In the genomic region with DNA sequence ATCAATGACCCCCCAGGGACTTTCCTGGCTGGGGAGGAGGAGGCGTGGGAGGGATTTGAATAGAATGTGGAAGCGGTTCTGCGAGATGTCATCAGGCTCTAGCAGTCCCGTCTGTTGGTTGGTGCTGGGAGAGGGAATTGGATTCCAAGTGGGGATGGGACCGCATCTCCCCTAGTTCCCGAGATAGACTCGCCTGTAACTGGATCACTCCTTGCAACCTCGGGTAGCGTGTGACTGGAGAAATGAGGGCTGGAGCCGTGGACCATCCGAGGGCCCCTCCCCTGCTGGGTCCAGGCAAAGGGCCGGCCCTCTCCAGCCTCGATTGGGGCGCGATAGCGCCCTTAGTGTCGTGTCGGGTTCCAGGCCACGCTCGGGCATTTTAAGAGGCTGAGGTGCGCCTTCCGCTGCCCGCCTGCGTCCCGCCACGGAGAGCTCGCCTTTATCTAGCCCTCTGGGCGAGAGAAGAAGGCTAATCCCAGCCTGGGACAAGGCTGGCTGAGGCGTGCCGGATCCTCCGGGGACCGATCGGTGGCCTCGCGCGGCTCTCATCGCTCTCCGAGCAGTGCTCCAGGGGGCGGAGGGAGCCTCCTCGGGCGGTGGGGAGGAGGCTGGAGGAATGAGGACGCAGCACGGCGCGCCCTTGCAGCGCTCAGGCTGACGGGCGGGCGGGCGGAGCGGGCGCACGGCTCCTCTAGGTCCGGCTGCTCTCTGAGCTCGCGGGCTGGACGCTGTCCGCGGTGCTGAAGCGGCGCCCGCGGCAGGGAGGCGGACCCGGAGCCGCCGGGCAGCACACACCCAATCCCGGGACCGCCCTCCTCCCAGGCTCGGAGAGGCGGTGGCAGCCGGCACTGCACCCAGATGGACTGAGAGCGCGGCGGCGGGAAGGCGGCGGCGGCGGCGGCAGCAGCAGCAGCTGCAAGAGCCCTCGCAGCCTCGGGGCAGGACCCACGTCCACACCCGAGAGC, we compare ENCODE assay signal across 8 cellular contexts.
DNase-seq lines count a peak whose midpoint lies in the region; ATAC-seq and TF ChIP-seq lines count a peak whose summit lies in the region.

No MANE protein-coding gene starts in this region.

- 0 to 1% methylated on average over 15 to 78 of the region's 85 CpGs for WGBS in testis, 2 donors

- H3K9me3 Mint-ChIP-seq in activated naive CD8-positive, alpha-beta T cell treated with anti-CD3 and anti-CD28 coated beads for 36 hours: no peaks in the 10 kb centered on the region

- peak overlapping the region; percentile 12 to 34 for H3K4me3 ChIP-seq in testis

- TF ChIP-seq POLR2A in testis (IDR thresholded peaks at IDR 0.05): no peak

- ATAC-seq in SK-N-SH treated with all-trans-retinoic acid at 6 μM for 48 hours (peak; percentile 99), HG02623 (IDR thresholded peaks at IDR 0.05; ENCODE audit: unreplicated experiment) (no peak)

- H3K36me3 ChIP-seq in testis (ENCODE audit: low read depth, missing control alignments): no peaks in the 10 kb centered on the region

- peaks cover 5% of the 10 kb centered on the region for H3K4me1 ChIP-seq in testis

- no peaks in the 10 kb centered on the region for H3K27me3 ChIP-seq in testis

- H3K4me3 Mint-ChIP-seq in activated naive CD8-positive, alpha-beta T cell treated with anti-CD3 and anti-CD28 coated beads for 36 hours: no peak overlapping the region

- H3K27ac Mint-ChIP-seq in activated naive CD8-positive, alpha-beta T cell treated with anti-CD3 and anti-CD28 coated beads for 36 hours: no peak overlapping the region

- TF ChIP-seq CTCF in testis (IDR thresholded peaks at IDR 0.05): peak; percentile 23 to 52 (median 25)

- no peaks in the 10 kb centered on the region for H3K9me3 ChIP-seq in testis

- peaks cover 13% of the 10 kb centered on the region for H3K4me1 Mint-ChIP-seq in activated naive CD8-positive, alpha-beta T cell treated with anti-CD3 and anti-CD28 coated beads for 36 hours

- intact Hi-C loops in testis (cut with DNase I; ENCODE audit: low total_unique reads): no loop called here

- DNase-seq in ELR (ENCODE audit: low read depth) (peak; percentile 93), HuH-7.5 (ENCODE audit: low spot score) (peak; percentile 72), glomerular visceral epithelial cell (ENCODE audit: extremely low spot score) (peak; percentile 91), nucleus accumbens (lab: John Stamatoyannopoulos, UW) (peak in 53 of 56 donors; percentile 2 to 81 (median 54)), testis (peak; percentile 85)
- DNase-seq in activated naive CD8-positive, alpha-beta T cell treated with anti-CD3 and anti-CD28 coated beads for 36 hours: peak; percentile 87

- peaks cover 60% of the 10 kb centered on the region for H3K27me3 Mint-ChIP-seq in activated naive CD8-positive, alpha-beta T cell treated with anti-CD3 and anti-CD28 coated beads for 36 hours

- H3K27ac ChIP-seq in testis: no peak overlapping the region

- H3K36me3 Mint-ChIP-seq in activated naive CD8-positive, alpha-beta T cell treated with anti-CD3 and anti-CD28 coated beads for 36 hours: no peaks in the 10 kb centered on the region

TF ChIP-seq in SK-N-SH treated with all-trans-retinoic acid at 6 μM for 48 hours, 23 proteins besides CTCF, POLR2A, EP300 and RAD21 (continues in another document):
- TF ChIP-seq, protein P1, sequence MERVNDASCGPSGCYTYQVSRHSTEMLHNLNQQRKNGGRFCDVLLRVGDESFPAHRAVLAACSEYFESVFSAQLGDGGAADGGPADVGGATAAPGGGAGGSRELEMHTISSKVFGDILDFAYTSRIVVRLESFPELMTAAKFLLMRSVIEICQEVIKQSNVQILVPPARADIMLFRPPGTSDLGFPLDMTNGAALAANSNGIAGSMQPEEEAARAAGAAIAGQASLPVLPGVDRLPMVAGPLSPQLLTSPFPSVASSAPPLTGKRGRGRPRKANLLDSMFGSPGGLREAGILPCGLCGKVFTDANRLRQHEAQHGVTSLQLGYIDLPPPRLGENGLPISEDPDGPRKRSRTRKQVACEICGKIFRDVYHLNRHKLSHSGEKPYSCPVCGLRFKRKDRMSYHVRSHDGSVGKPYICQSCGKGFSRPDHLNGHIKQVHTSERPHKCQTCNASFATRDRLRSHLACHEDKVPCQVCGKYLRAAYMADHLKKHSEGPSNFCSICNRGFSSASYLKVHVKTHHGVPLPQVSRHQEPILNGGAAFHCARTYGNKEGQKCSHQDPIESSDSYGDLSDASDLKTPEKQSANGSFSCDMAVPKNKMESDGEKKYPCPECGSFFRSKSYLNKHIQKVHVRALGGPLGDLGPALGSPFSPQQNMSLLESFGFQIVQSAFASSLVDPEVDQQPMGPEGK (CRISPR knock-in tag; IDR thresholded peaks at IDR 0.05; ENCODE audit: borderline replicate concordance): no peak
- TF ChIP-seq, protein P2, sequence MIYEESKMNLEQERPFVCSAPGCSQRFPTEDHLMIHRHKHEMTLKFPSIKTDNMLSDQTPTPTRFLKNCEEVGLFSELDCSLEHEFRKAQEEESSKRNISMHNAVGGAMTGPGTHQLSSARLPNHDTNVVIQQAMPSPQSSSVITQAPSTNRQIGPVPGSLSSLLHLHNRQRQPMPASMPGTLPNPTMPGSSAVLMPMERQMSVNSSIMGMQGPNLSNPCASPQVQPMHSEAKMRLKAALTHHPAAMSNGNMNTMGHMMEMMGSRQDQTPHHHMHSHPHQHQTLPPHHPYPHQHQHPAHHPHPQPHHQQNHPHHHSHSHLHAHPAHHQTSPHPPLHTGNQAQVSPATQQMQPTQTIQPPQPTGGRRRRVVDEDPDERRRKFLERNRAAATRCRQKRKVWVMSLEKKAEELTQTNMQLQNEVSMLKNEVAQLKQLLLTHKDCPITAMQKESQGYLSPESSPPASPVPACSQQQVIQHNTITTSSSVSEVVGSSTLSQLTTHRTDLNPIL (CRISPR knock-in tag; IDR thresholded peaks at IDR 0.05; ENCODE audit: low read depth): no peak
- TF ChIP-seq ISL1 (CRISPR knock-in tag; IDR thresholded peaks at IDR 0.05) (peak; percentile 13; the same call in 1 of the 2 replicates), ZNF8 (CRISPR knock-in tag; IDR thresholded peaks at IDR 0.05) (peak; percentile 70; the same call in 1 of the 2 replicates), ZC3H10 (CRISPR knock-in tag; IDR thresholded peaks at IDR 0.05) (0 out of 2 replicates have a peak, but pooled peaks have one; percentile 64), ZNF70 (CRISPR knock-in tag; IDR thresholded peaks at IDR 0.05) (no peak), CSDC2 (CRISPR knock-in tag; IDR thresholded peaks at IDR 0.05) (0 out of 2 replicates have a peak, but pooled peaks have one; percentile 83), RARB (CRISPR knock-in tag; IDR thresholded peaks at IDR 0.05) (no peak), GLIS3 (CRISPR knock-in tag; IDR thresholded peaks at IDR 0.05) (no peak), ZFP3 (CRISPR knock-in tag; IDR thresholded peaks at IDR 0.05) (peak; percentile 88)
- TF ChIP-seq, protein P3, sequence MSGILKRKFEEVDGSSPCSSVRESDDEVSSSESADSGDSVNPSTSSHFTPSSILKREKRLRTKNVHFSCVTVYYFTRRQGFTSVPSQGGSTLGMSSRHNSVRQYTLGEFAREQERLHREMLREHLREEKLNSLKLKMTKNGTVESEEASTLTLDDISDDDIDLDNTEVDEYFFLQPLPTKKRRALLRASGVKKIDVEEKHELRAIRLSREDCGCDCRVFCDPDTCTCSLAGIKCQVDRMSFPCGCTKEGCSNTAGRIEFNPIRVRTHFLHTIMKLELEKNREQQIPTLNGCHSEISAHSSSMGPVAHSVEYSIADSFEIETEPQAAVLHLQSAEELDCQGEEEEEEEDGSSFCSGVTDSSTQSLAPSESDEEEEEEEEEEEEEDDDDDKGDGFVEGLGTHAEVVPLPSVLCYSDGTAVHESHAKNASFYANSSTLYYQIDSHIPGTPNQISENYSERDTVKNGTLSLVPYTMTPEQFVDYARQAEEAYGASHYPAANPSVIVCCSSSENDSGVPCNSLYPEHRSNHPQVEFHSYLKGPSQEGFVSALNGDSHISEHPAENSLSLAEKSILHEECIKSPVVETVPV (CRISPR knock-in tag; IDR thresholded peaks at IDR 0.05): no peak
- TF ChIP-seq, protein P4, sequence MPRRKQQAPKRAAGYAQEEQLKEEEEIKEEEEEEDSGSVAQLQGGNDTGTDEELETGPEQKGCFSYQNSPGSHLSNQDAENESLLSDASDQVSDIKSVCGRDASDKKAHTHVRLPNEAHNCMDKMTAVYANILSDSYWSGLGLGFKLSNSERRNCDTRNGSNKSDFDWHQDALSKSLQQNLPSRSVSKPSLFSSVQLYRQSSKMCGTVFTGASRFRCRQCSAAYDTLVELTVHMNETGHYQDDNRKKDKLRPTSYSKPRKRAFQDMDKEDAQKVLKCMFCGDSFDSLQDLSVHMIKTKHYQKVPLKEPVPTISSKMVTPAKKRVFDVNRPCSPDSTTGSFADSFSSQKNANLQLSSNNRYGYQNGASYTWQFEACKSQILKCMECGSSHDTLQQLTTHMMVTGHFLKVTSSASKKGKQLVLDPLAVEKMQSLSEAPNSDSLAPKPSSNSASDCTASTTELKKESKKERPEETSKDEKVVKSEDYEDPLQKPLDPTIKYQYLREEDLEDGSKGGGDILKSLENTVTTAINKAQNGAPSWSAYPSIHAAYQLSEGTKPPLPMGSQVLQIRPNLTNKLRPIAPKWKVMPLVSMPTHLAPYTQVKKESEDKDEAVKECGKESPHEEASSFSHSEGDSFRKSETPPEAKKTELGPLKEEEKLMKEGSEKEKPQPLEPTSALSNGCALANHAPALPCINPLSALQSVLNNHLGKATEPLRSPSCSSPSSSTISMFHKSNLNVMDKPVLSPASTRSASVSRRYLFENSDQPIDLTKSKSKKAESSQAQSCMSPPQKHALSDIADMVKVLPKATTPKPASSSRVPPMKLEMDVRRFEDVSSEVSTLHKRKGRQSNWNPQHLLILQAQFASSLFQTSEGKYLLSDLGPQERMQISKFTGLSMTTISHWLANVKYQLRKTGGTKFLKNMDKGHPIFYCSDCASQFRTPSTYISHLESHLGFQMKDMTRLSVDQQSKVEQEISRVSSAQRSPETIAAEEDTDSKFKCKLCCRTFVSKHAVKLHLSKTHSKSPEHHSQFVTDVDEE (CRISPR knock-in tag; IDR thresholded peaks at IDR 0.05): no peak; the same call in 1 of the 2 replicates
- TF ChIP-seq, protein P5, sequence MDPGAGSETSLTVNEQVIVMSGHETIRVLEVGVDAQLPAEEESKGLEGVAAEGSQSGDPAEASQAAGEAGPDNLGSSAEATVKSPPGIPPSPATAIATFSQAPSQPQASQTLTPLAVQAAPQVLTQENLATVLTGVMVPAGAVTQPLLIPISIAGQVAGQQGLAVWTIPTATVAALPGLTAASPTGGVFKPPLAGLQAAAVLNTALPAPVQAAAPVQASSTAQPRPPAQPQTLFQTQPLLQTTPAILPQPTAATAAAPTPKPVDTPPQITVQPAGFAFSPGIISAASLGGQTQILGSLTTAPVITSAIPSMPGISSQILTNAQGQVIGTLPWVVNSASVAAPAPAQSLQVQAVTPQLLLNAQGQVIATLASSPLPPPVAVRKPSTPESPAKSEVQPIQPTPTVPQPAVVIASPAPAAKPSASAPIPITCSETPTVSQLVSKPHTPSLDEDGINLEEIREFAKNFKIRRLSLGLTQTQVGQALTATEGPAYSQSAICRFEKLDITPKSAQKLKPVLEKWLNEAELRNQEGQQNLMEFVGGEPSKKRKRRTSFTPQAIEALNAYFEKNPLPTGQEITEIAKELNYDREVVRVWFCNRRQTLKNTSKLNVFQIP (CRISPR knock-in tag; IDR thresholded peaks at IDR 0.05; ENCODE audit: borderline replicate concordance, low read depth): no peak
